In genomic region chr10:113665806-113666354, GRCh38 we compare ENCODE assay signal across 15 cellular contexts. TPM values are rescaled to one million over a fixed set of nuclear protein-coding genes. Genes with fewer than 3 reads are reported as not detected.
A peak's percentile ranks its signal among the peaks of the same experiment; 100 is the strongest.
DNase-seq lines count a peak whose midpoint lies in the region; ATAC-seq and TF ChIP-seq lines count a peak whose summit lies in the region.
"Had no signal": no experiment of that assay in that cellular context is flagged by ENCODE, and none has a peak within 500 bp of the region (broad histone marks: within the 10 kb centered on the region; RNA-seq: fewer than 3 reads in every experiment).

No MANE protein-coding gene starts in this region.

- H3K4me1 ChIP-seq in GM23248 (ENCODE audit: insufficient read depth) = peaks cover 7% of the 10 kb centered on the region
- peaks cover 28 to 39% of the 10 kb centered on the region in 2 donors for H3K4me1 ChIP-seq in gastrocnemius medialis
- H3K4me1 ChIP-seq in gastroesophageal sphincter = no peaks in the 10 kb centered on the region
- H3K4me1 ChIP-seq: pancreas had no signal

- no peak for TF ChIP-seq EP300 in gastroesophageal sphincter (IDR thresholded peaks at IDR 0.05)

- H3K4me3 ChIP-seq in GM23248 = no peak overlapping the region
- H3K4me3 ChIP-seq in fibroblast of mammary gland (ENCODE audit: control insufficient read depth, low read depth, low read length) = no peak overlapping the region
- no peak overlapping the region for H3K4me3 ChIP-seq in gastrocnemius medialis
- H3K4me3 ChIP-seq in dorsolateral prefrontal cortex = no peak overlapping the region
- no peak overlapping the region for H3K4me3 ChIP-seq in gastroesophageal sphincter
- H3K4me3 ChIP-seq: pancreas had no signal

- H3K9me2 ChIP-seq in GM23248 (ENCODE audit: insufficient read depth) = no peaks in the 10 kb centered on the region

- no peak overlapping the region for H3K4me2 ChIP-seq in GM23248 (ENCODE audit: unreplicated experiment)

- no peak overlapping the region for H3K4me3 Mint-ChIP-seq in mesothelial cell of epicardium
- H3K4me3 Mint-ChIP-seq: dendritic cell treated with granulocyte-macrophage colony-stimulating factor and Interleukin-4, amounts not matched to agents 40 ng/mL and 50 ng/mL, for 4 days; immature natural killer cell; T-helper 1 cell treated with Interleukin-12 subunit alpha and Interleukin-12 subunit beta and Interleukin-4 antibody, amounts not matched to agents 30 μg/mL and 1 μg/mL, for 36 hours had no signal

- TF ChIP-seq POLR2A in gastrocnemius medialis (IDR thresholded peaks at IDR 0.05) (peak; percentile 61 to 78), gastroesophageal sphincter (IDR thresholded peaks at IDR 0.05) (no peak)

- peaks cover 3% of the 10 kb centered on the region for H3K9me3 Mint-ChIP-seq in mesothelial cell of epicardium

- DNase-seq in GM23248 (peak; percentile 76), SK-MEL-5 (ENCODE audit: low read depth, low spot score) (peak; percentile 22), fibroblast of mammary gland (ENCODE audit: low read depth) (peak; percentile 78), gastrocnemius medialis (peak; percentile 61 to 89), dorsolateral prefrontal cortex (no peak), mesothelial cell of epicardium (ENCODE audit: low spot score in 2 of 2, unreplicated experiment in 2 of 2) (no peak), middle frontal gyrus (ENCODE audit: extremely low spot score, low spot score) (no peak)
- DNase-seq: activated T-cell treated with anti-CD3 and anti-CD28 coated beads, Interleukin-2, amount 50 U/mL, for 1 hour; immature natural killer cell; NCI-H345; pancreas had no signal

- 60 to 76% methylated on average over 6 of the region's 6 CpGs for WGBS in GM23248 (ENCODE audit: low coverage in 1 of 2, low lambda C conversion rate in 2 of 2, missing lambda C conversion rate in 2 of 2), 2 experiments
- 52 to 64% methylated on average over 6 of the region's 6 CpGs for WGBS in gastroesophageal sphincter (ENCODE audit: low coverage in 1 of 2), 2 donors

- no peak for TF ChIP-seq CTCF in fibroblast of mammary gland (conservative IDR thresholded peaks at IDR 0.05; ENCODE audit: control insufficient read depth, insufficient read depth, low read depth, low read length)
- TF ChIP-seq CTCF in gastrocnemius medialis (IDR thresholded peaks at IDR 0.05 in 4 of 5, conservative IDR thresholded peaks at IDR 0.05 in 1 of 5) = no peak
- no peak for TF ChIP-seq CTCF in dorsolateral prefrontal cortex (IDR thresholded peaks at IDR 0.05 in 54 of 56, conservative IDR thresholded peaks at IDR 0.05 in 2 of 56; ENCODE audit: low read depth in 1 of 56, partially characterized antibody in 56 of 56)
- no peak for TF ChIP-seq CTCF in gastroesophageal sphincter (IDR thresholded peaks at IDR 0.05)
- no peak for TF ChIP-seq CTCF in mesothelial cell of epicardium (IDR thresholded peaks at IDR 0.05; ENCODE audit: unreplicated experiment)

- H4K20me1 ChIP-seq in GM23248 (ENCODE audit: insufficient read depth) = no peaks in the 10 kb centered on the region

- H2AFZ ChIP-seq in GM23248 = no peak overlapping the region

- H3K27ac Mint-ChIP-seq in mesothelial cell of epicardium = no peak overlapping the region
- H3K27ac Mint-ChIP-seq: dendritic cell treated with granulocyte-macrophage colony-stimulating factor and Interleukin-4, amounts not matched to agents 40 ng/mL and 50 ng/mL, for 4 days; immature natural killer cell had no signal

- in situ Hi-C loops in GM23248 (cut with MboI) (no loop called here), SK-MEL-5 (cut with HindIII; ENCODE audit: low pct_unique_long_range_greater_than_20kb, low sequenced_read_pairs) (no loop called here), gastrocnemius medialis (cut with MboI; ENCODE audit: low sequenced_read_pairs in 4 of 4) (no loop called here)

- H3K79me2 ChIP-seq in GM23248 (ENCODE audit: insufficient read depth) = no peaks in the 10 kb centered on the region

- peaks cover 6% of the 10 kb centered on the region for H3K27me3 Mint-ChIP-seq in mesothelial cell of epicardium (ENCODE audit: low read depth)
- H3K27me3 Mint-ChIP-seq: dendritic cell treated with granulocyte-macrophage colony-stimulating factor and Interleukin-4, amounts not matched to agents 40 ng/mL and 50 ng/mL, for 4 days had no signal

- H3K36me3 ChIP-seq in GM23248 (ENCODE audit: low read depth) (no peaks in the 10 kb centered on the region), gastrocnemius medialis (no peaks in the 10 kb centered on the region), gastroesophageal sphincter (no peaks in the 10 kb centered on the region)
- H3K36me3 ChIP-seq: pancreas had no signal

- H3K9me3 ChIP-seq in GM23248 (ENCODE audit: low read depth) (no peaks in the 10 kb centered on the region), gastrocnemius medialis (no peaks in the 10 kb centered on the region), gastroesophageal sphincter (peaks cover 0 to 8% (median 0%) of the 10 kb centered on the region in 3 donors)
- H3K9me3 ChIP-seq: pancreas had no signal

- H3F3A ChIP-seq in GM23248 (ENCODE audit: insufficient read depth) = peaks cover 4% of the 10 kb centered on the region; the same call in 1 of the 2 replicates

- peaks cover 7% of the 10 kb centered on the region for H3K4me1 Mint-ChIP-seq in mesothelial cell of epicardium
- H3K4me1 Mint-ChIP-seq: immature natural killer cell had no signal

- no peaks in the 10 kb centered on the region for H3K36me3 Mint-ChIP-seq in mesothelial cell of epicardium
- H3K36me3 Mint-ChIP-seq: immature natural killer cell had no signal

- H3K27ac ChIP-seq in GM23248 = no peak overlapping the region
- peak overlapping the region; percentile 94 to 96 (median 96) for H3K27ac ChIP-seq in gastrocnemius medialis
- no peak overlapping the region for H3K27ac ChIP-seq in dorsolateral prefrontal cortex
- no peak overlapping the region for H3K27ac ChIP-seq in gastroesophageal sphincter
- H3K27ac ChIP-seq: HL-60, pancreas had no signal

- intact Hi-C loops in gastrocnemius medialis (cut with DNase I; ENCODE audit: low total_unique reads) = loop anchor here (2.0 kb wide), 1 partner anchor 81 kb away; no protein-coding TSS in a partner anchor
- intact Hi-C loops in dorsolateral prefrontal cortex (cut with DNase I) = no loop called here

- ATAC-seq in gastrocnemius medialis = peak; percentile 28 to 43
- ATAC-seq in gastroesophageal sphincter = no peak

- H3K27me3 ChIP-seq in GM23248 (replicated peaks; ENCODE audit: insufficient read depth) (no peaks in the 10 kb centered on the region; the same call in 1 of the 2 replicates), gastrocnemius medialis (no peaks in the 10 kb centered on the region), dorsolateral prefrontal cortex (peaks cover 0 to 4% (median 0%) of the 10 kb centered on the region in 45 donors), gastroesophageal sphincter (no peaks in the 10 kb centered on the region)
- H3K27me3 ChIP-seq: pancreas had no signal

- no peak overlapping the region for H3K9ac ChIP-seq in GM23248

RNA-seq across cellular contexts. Expression of gene NRAP, which starts 2.0 kb away (rescaled TPM):
- not detected in 2 replicates for total RNA-seq in GM23248 (2014; rRNA removed; shearing (Covaris generic))
- polyA plus RNA-seq in GM23248 (2016; fragmentation: Nextera tagmentation; extraction: Ambion mirVana) = not detected in 2 replicates
- total RNA-seq in SK-MEL-5 (2014; rRNA removed; shearing (Covaris generic)) = 0.13 TPM in 1 of 2 replicates, not detected in the other
- 0.06 TPM in 1 of 2 replicates, not detected in the other for polyA plus RNA-seq in SK-MEL-5 (2015; cell fraction: cytosol; rRNA removed)
- 0.07 TPM in 1 of 2 replicates, not detected in the other for polyA plus RNA-seq in SK-MEL-5 (2015; cell fraction: nucleus; rRNA removed)
- total RNA-seq in gastrocnemius medialis = 1,000 to 10,000 TPM in 3 of 4 donors, 100 to 1,000 TPM in 1; 811 to 2,339 (median 1,413) TPM
- 1 to 10 TPM in 4 of 120 experiments, under 1 TPM in 113, not detected in 3; 0.08 to 1.2 (median 0.38) TPM for total RNA-seq in dorsolateral prefrontal cortex
- total RNA-seq in gastroesophageal sphincter = under 1 TPM in 1 of 4 donors, not detected in 3; under 0.01 TPM
- not detected in 3 replicates for total RNA-seq in mesothelial cell of epicardium
- polyA plus RNA-seq: immature natural killer cell had no signal

RNA-seq across cellular contexts. Expression of gene CASP7, which starts 13.8 kb away (rescaled TPM):
- 22.7 and 22.9 TPM in 2 replicates for total RNA-seq in GM23248 (2014; rRNA removed; shearing (Covaris generic))
- 16.8 and 18.7 TPM in 2 replicates for polyA plus RNA-seq in GM23248 (2016; fragmentation: Nextera tagmentation; extraction: Ambion mirVana)
- total RNA-seq in SK-MEL-5 (2014; rRNA removed; shearing (Covaris generic)) = 15.0 and 18.8 TPM in 2 replicates
- 11.2 and 14.3 TPM in 2 replicates for polyA plus RNA-seq in SK-MEL-5 (2015; cell fraction: cytosol; rRNA removed)
- polyA plus RNA-seq in SK-MEL-5 (2015; cell fraction: nucleus; rRNA removed) = 9.0 and 16.5 TPM in 2 replicates
- total RNA-seq in gastrocnemius medialis (10 to 100 TPM in 2 of 4 donors, 1 to 10 TPM in 2; 5.3 to 23.9 (median 8.9) TPM), dorsolateral prefrontal cortex (10 to 100 TPM in 57 of 120 experiments, 1 to 10 TPM in 63; 4.5 to 31.8 (median 9.8) TPM), gastroesophageal sphincter (10 to 100 TPM; 13.7 to 29.2 (median 20.1) TPM), mesothelial cell of epicardium (11.8 to 13.3 TPM (median 11.9 TPM) in 3 replicates)

Comparison
In these comparisons a context has a peak if more than half of its experiments do, and no peak if none do; other contexts are left out.
1. DNase-seq: peak in GM23248 (single experiment), SK-MEL-5 (single experiment), fibroblast of mammary gland (single experiment) and gastrocnemius medialis (2 of 2); none in dorsolateral prefrontal cortex (0 of 10), mesothelial cell of epicardium (0 of 2) and middle frontal gyrus (single experiment).
2. H3K27ac ChIP-seq: peak in gastrocnemius medialis (4 of 4); none in GM23248 (single experiment), dorsolateral prefrontal cortex (0 of 59) and gastroesophageal sphincter (0 of 4).
3. POLR2A ChIP-seq: peak in gastrocnemius medialis (2 of 2); none in gastroesophageal sphincter (0 of 2).
4. RNA of gene NRAP, which starts 2.0 kb away (total RNA-seq): 811 to 2,339 TPM in gastrocnemius medialis; 0.08 to 1.2 TPM in dorsolateral prefrontal cortex, 0.13 TPM in SK-MEL-5, not detected in GM23248, under 0.01 TPM in gastroesophageal sphincter and not detected in mesothelial cell of epicardium; every median in the first group is over 100 times any median in the second.